ENCODE assay signal across 14 cellular contexts in genomic region chr14:88748288-88748687, GRCh38. TPM values are rescaled to one million over a fixed set of nuclear protein-coding genes. Genes with fewer than 3 reads are reported as not detected.
DNase-seq lines count a peak whose midpoint lies in the region; ATAC-seq, FAIRE-seq and TF ChIP-seq lines count a peak whose summit lies in the region.
"Had no signal": no experiment of that assay in that cellular context is flagged by ENCODE, and none has a peak within 500 bp of the region (broad histone marks: within the 10 kb centered on the region; RNA-seq: fewer than 3 reads in every experiment).

No MANE protein-coding gene starts in this region.

- ATAC-seq in A549: no peak
- peak; percentile 45 for ATAC-seq in PC-3
- ATAC-seq in foreskin keratinocyte: peak; percentile 56
- ATAC-seq: HCT116 had no signal

- TF ChIP-seq RAD21 in A549 (conservative IDR thresholded peaks at IDR 0.05 in 1 of 2, IDR thresholded peaks at IDR 0.05 in 1 of 2): no peak

- H3K9me3 ChIP-seq in A549 (no peaks in the 10 kb centered on the region), PC-3 (ENCODE audit: low read length) (no peaks in the 10 kb centered on the region)
- H3K9me3 ChIP-seq: BLaER1 treated with 17β-estradiol and CSF1 and Interleukin-3, amounts not matched to agents 10 nM and 100 nM had no signal

- DNase-seq in A549 (ENCODE audit: low read depth in 1 of 2, low spot score in 1 of 2) (no peak), PC-3 (peak; percentile 83), bronchial epithelial cell (ENCODE audit: low read depth) (peak; percentile 77), foreskin keratinocyte (peak; percentile 46 to 76), NCI-H345 treated with DMSO at 0.1 percent for 48 hours (lab: John Stamatoyannopoulos, UW; ENCODE audit: unreplicated experiment) (no peak), cerebellar nuclear complex (lab: John Stamatoyannopoulos, UW) (no peak), NCI-H226 (no peak)
- DNase-seq in effector CD8-positive, alpha-beta T cell (lab: John Stamatoyannopoulos, UW): no peak
- DNase-seq: 8988T; ACHN; CD4-positive, CD25-positive, alpha-beta regulatory T cell; DMS 273 treated with DMSO at 0.1 percent for 48 hours had no signal

- BruUV-seq in PC-3 (replicated peaks; lab: Mats Ljungman, UMichigan): no TSS peak

- H3K9ac ChIP-seq in PC-3 (ENCODE audit: low read length): no peak overlapping the region
- H3K9ac ChIP-seq: BLaER1 treated with 17β-estradiol and CSF1 and Interleukin-3, amounts not matched to agents 10 nM and 100 nM had no signal

- POLR2A ChIA-PET in A549 (lab: Yijun Ruan, JAX) (no interaction called here), PC-3 (lab: Charles Lee; ENCODE audit: unreplicated experiment) (no interaction called here)

- H3K4me1 ChIP-seq in A549 (peaks cover 31% of the 10 kb centered on the region), PC-3 (ENCODE audit: insufficient read depth, low read length) (peaks cover 25% of the 10 kb centered on the region), foreskin keratinocyte (peaks cover 14% of the 10 kb centered on the region)
- H3K4me1 ChIP-seq: BLaER1 treated with 17β-estradiol and CSF1 and Interleukin-3, amounts not matched to agents 10 nM and 100 nM had no signal

- TF ChIP-seq CTCF in A549 (IDR thresholded peaks at IDR 0.05): no peak
- TF ChIP-seq CTCF in PC-3 (conservative IDR thresholded peaks at IDR 0.05; ENCODE audit: low read depth, low read length): no peak
- TF ChIP-seq CTCF in bronchial epithelial cell (IDR thresholded peaks at IDR 0.05; ENCODE audit: insufficient read depth, low read length, severe bottlenecking): no peak
- no peak for TF ChIP-seq CTCF in foreskin keratinocyte (conservative IDR thresholded peaks at IDR 0.05)

- H3K27ac ChIP-seq in A549: no peak overlapping the region
- H3K27ac ChIP-seq in PC-3 (ENCODE audit: low read length): peak overlapping the region; percentile 45; the same call in 1 of the 2 replicates
- H3K27ac ChIP-seq in foreskin keratinocyte: peak overlapping the region; percentile 18
- H3K27ac ChIP-seq: BLaER1 treated with 17β-estradiol and CSF1 and Interleukin-3, amounts not matched to agents 10 nM and 100 nM had no signal

- peaks cover 7% of the 10 kb centered on the region for H3F3A ChIP-seq in PC-3 (ENCODE audit: low read length, unreplicated experiment)

- no peak overlapping the region for H2AFZ ChIP-seq in PC-3 (ENCODE audit: low read length)

- no peaks in the 10 kb centered on the region for H3K9me2 ChIP-seq in PC-3 (replicated peaks; ENCODE audit: low read length)

- CTCF ChIA-PET in A549 (lab: Yijun Ruan, JAX) (no interaction called here), PC-3 (lab: Charles Lee) (no interaction called here)

- H3K4me2 ChIP-seq in A549: peak overlapping the region; percentile 54
- H3K4me2 ChIP-seq in PC-3 (ENCODE audit: low read length): peak overlapping the region; percentile 64
- H3K4me2 ChIP-seq: BLaER1 treated with 17β-estradiol and CSF1 and Interleukin-3, amounts not matched to agents 10 nM and 100 nM had no signal

- no peak for TF ChIP-seq EP300 in A549 (IDR thresholded peaks at IDR 0.05)

- H3K27me3 ChIP-seq in PC-3 (ENCODE audit: low read length) (no peaks in the 10 kb centered on the region), bronchial epithelial cell (ENCODE audit: control insufficient read depth, insufficient read depth, low read length) (no peaks in the 10 kb centered on the region), foreskin keratinocyte (no peaks in the 10 kb centered on the region)
- H3K27me3 ChIP-seq: BLaER1 treated with 17β-estradiol and CSF1 and Interleukin-3, amounts not matched to agents 10 nM and 100 nM had no signal

- H4K20me1 ChIP-seq in PC-3 (ENCODE audit: low read length): no peaks in the 10 kb centered on the region
- H4K20me1 ChIP-seq: BLaER1 treated with 17β-estradiol and CSF1 and Interleukin-3, amounts not matched to agents 10 nM and 100 nM had no signal

- TF ChIP-seq POLR2A in A549 (IDR thresholded peaks at IDR 0.05; ENCODE audit: low read length): no peak

- H3K36me3 ChIP-seq in PC-3 (ENCODE audit: low read depth, low read length) (no peaks in the 10 kb centered on the region), bronchial epithelial cell (ENCODE audit: control insufficient read depth, insufficient read depth, low read length) (no peaks in the 10 kb centered on the region)
- H3K36me3 ChIP-seq: BLaER1 treated with 17β-estradiol and CSF1 and Interleukin-3, amounts not matched to agents 10 nM and 100 nM had no signal

- no peaks in the 10 kb centered on the region for H3K79me2 ChIP-seq in PC-3 (ENCODE audit: low read length)

- 45% methylated on average over 1 of the region's 1 CpG for WGBS in A549 (ENCODE audit: missing lambda C conversion rate)

- no peak for FAIRE-seq in A549 (lab: Jason Lieb, UNC)
- FAIRE-seq in bronchial epithelial cell (lab: Jason Lieb, UNC): no peak

- H3K4me3 ChIP-seq in A549 (no peak overlapping the region), PC-3 (ENCODE audit: low read length) (no peak overlapping the region; the same call in 1 of the 2 replicates), bronchial epithelial cell (ENCODE audit: low read depth, low read length) (no peak overlapping the region)
- H3K4me3 ChIP-seq: BLaER1 treated with 17β-estradiol and CSF1 and Interleukin-3, amounts not matched to agents 10 nM and 100 nM had no signal

- intact Hi-C loops in PC-3 (cut with micrococcal nuclease): loop anchor here (5.0 to 10.0 kb wide), 2 partner anchors 81 to 117 kb away; no protein-coding TSS in a partner anchor

TF ChIP-seq in A549, 52 proteins besides CTCF, POLR2A, EP300 and RAD21:
- TF ChIP-seq ESRRA (IDR thresholded peaks at IDR 0.05; ENCODE audit: borderline replicate concordance, low read length) (no peak), HES2 (IDR thresholded peaks at IDR 0.05) (no peak), JUNB (IDR thresholded peaks at IDR 0.05) (no peak), TP53 (CRISPR knock-in tag; IDR thresholded peaks at IDR 0.05) (no peak), PHF8 (IDR thresholded peaks at IDR 0.05; ENCODE audit: borderline replicate concordance, low read depth) (no peak), NFE2L2 (conservative IDR thresholded peaks at IDR 0.05; ENCODE audit: low read length) (no peak), CBX2 (IDR thresholded peaks at IDR 0.05; ENCODE audit: borderline replicate concordance, low read depth) (no peak), SMC3 (IDR thresholded peaks at IDR 0.05) (no peak), RCOR1 (IDR thresholded peaks at IDR 0.05; ENCODE audit: low read depth, low read length) (no peak), REST (IDR thresholded peaks at IDR 0.05) (no peak), HEYL (CRISPR knock-in tag; IDR thresholded peaks at IDR 0.05) (no peak), RARB (CRISPR knock-in tag; IDR thresholded peaks at IDR 0.05) (no peak), JUN (IDR thresholded peaks at IDR 0.05) (no peak), ZSCAN20 (CRISPR knock-in tag; IDR thresholded peaks at IDR 0.05) (no peak), SREBF2 (IDR thresholded peaks at IDR 0.05) (no peak), ZFP36 (IDR thresholded peaks at IDR 0.05; ENCODE audit: borderline replicate concordance, partially characterized antibody) (no peak), HDAC2 (IDR thresholded peaks at IDR 0.05) (no peak)
- TF ChIP-seq, protein P1, sequence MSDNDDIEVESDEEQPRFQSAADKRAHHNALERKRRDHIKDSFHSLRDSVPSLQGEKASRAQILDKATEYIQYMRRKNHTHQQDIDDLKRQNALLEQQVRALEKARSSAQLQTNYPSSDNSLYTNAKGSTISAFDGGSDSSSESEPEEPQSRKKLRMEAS (IDR thresholded peaks at IDR 0.05): no peak

RNA-seq across cellular contexts. Expression of gene EML5, which starts 44.5 kb away (rescaled TPM):
- polyA plus RNA-seq in A549 (2011; rRNA removed) (0.40 and 0.62 TPM in 2 replicates), A549 (2017; fragmentation: RNase III; extraction: RNeasy Plus Mini Kit Qiagen cat#74134 plus additional on column Dnase treatment) (0.44 to 0.86 TPM (median 0.54 TPM) in 3 replicates), foreskin keratinocyte (0.03 and 0.07 TPM in 2 replicates)
- 0.04 and 0.14 TPM in 2 replicates for polyA plus RNA-seq in A549 (2012; cell fraction: cytosol; rRNA removed)
- 0.05 and 0.34 TPM in 2 replicates for polyA plus RNA-seq in A549 (2012; cell fraction: nucleus; rRNA removed)
- polyA minus RNA-seq in A549 (2011; rRNA and poly(A)+ RNA removed): 0.83 and 0.88 TPM in 2 replicates
- total RNA-seq in PC-3 (2014; rRNA removed) (0.66 and 0.86 TPM in 2 replicates), bronchial epithelial cell (0.77 TPM in 1 of 2 replicates, not detected in the other), foreskin keratinocyte (0.39 and 0.78 TPM in 2 replicates)

Comparison
In these comparisons a context has a peak if more than half of its experiments do, and no peak if none do; other contexts are left out.
1. ATAC-seq: peak in PC-3 (single experiment) and foreskin keratinocyte (single experiment); none in A549 (0 of 2).
2. DNase-seq: peak in PC-3 (single experiment), bronchial epithelial cell (single experiment) and foreskin keratinocyte (2 of 2); none in A549 (0 of 2), effector CD8-positive, alpha-beta T cell (single experiment), NCI-H345 treated with DMSO at 0.1 percent for 48 hours (single experiment), cerebellar nuclear complex (0 of 2) and NCI-H226 (single experiment).
3. H3K27ac ChIP-seq: peak in PC-3 (single experiment) and foreskin keratinocyte (single experiment); none in A549 (0 of 2).